ENCODE assay signal across 1 cellular context in the genomic region with DNA sequence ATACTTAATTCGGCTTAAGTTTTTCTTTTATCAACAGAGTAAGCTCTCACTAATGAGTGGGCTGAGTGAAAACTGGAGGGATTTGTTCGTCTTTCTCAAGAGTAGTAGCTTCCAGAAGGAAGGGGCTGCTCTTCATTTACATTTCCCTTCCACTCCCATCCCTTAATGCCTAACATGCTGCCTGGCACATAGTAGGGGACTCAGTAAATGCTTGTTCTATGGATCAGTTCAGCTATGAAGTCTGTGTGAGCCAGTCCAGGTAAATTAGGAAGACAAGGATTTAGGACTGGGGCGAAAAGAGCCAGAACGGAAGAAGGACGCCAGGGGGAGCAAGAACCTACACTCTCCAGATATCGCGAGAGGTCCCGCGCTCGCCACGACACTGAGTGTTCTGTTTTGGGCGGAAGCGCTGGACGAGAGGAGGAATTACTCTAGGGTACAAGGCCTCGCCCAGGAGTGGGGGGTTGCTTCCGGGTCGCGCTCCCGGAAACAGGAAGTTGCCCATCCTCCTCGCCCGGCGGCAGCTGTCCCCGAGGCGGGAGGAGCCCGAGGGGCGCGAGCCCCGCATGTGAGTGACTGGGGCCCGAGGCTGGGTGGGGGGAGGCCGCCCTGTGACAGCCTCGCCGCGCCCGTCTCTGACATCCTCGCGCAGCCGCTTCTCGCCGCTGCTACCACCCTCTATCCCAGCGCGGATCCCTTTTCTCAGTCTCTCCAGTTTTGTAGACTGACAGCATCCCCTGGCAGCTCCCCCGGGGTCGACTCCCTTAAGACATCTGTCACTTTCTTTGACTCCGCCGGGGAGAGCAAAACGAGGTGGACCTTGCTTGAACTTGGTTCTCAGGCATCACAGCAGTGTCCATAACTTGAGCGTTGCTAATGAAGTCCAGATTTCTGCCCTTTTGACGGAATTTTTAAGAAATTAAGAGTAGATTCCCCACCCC.
TF ChIP-seq lines count a peak whose summit lies in the region.

A gene with protein sequence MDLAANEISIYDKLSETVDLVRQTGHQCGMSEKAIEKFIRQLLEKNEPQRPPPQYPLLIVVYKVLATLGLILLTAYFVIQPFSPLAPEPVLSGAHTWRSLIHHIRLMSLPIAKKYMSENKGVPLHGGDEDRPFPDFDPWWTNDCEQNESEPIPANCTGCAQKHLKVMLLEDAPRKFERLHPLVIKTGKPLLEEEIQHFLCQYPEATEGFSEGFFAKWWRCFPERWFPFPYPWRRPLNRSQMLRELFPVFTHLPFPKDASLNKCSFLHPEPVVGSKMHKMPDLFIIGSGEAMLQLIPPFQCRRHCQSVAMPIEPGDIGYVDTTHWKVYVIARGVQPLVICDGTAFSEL (plus strand): TSS at position 492 of the 941 bp plus-strand sequence. CDS start 13,493 bp downstream, outside the sequence.

TF ChIP-seq in HepG2, 621 proteins besides CTCF, POLR2A, EP300 and RAD21 (continued from another document and continues in another):
- TF ChIP-seq ZNF160 (CRISPR knock-in tag; IDR thresholded peaks at IDR 0.05) = peak; percentile 80; the same call in 1 of the 2 replicates
- no peak for TF ChIP-seq MAFG (CRISPR knock-in tag; IDR thresholded peaks at IDR 0.05)
- TF ChIP-seq GFI1 (CRISPR knock-in tag; IDR thresholded peaks at IDR 0.05; ENCODE audit: borderline replicate concordance) = no peak
- peak; percentile 98 for TF ChIP-seq ELF4 (CRISPR knock-in tag; IDR thresholded peaks at IDR 0.05; ENCODE audit: borderline replicate concordance)
- no peak for TF ChIP-seq MAFK (conservative IDR thresholded peaks at IDR 0.05 in 1 of 2, IDR thresholded peaks at IDR 0.05 in 1 of 2; ENCODE audit: low read length in 2 of 2)
- TF ChIP-seq HMG20A (CRISPR knock-in tag; IDR thresholded peaks at IDR 0.05; ENCODE audit: borderline replicate concordance) = peak; percentile 11; the same call in 1 of the 2 replicates
- peak; percentile 22; the same call in 1 of the 2 replicates for TF ChIP-seq EED (CRISPR knock-in tag; IDR thresholded peaks at IDR 0.05)
- TF ChIP-seq SYNCRIP (IDR thresholded peaks at IDR 0.05; ENCODE audit: insufficient read depth, low read depth, low read length) = no peak
- TF ChIP-seq CBX5 (CRISPR knock-in tag; IDR thresholded peaks at IDR 0.05; ENCODE audit: borderline replicate concordance) = peak; percentile 97
- TF ChIP-seq HNRNPLL (IDR thresholded peaks at IDR 0.05; ENCODE audit: low read depth, low read length, poor library complexity, severe bottlenecking) = peak; percentile 38
- peak; percentile 74 for TF ChIP-seq MIER2 (CRISPR knock-in tag; IDR thresholded peaks at IDR 0.05)
- TF ChIP-seq, protein P1, sequence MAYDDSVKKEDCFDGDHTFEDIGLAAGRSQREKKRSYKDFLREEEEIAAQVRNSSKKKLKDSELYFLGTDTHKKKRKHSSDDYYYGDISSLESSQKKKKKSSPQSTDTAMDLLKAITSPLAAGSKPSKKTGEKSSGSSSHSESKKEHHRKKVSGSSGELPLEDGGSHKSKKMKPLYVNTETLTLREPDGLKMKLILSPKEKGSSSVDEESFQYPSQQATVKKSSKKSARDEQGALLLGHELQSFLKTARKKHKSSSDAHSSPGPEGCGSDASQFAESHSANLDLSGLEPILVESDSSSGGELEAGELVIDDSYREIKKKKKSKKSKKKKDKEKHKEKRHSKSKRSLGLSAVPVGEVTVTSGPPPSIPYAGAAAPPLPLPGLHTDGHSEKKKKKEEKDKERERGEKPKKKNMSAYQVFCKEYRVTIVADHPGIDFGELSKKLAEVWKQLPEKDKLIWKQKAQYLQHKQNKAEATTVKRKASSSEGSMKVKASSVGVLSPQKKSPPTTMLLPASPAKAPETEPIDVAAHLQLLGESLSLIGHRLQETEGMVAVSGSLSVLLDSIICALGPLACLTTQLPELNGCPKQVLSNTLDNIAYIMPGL (CRISPR knock-in tag; IDR thresholded peaks at IDR 0.05; ENCODE audit: borderline replicate concordance in 1 of 2, low read depth in 1 of 2) = peak; percentile 97 to 98
- TF ChIP-seq ZNF724P (CRISPR knock-in tag; IDR thresholded peaks at IDR 0.05; ENCODE audit: borderline replicate concordance) = peak; percentile 98
- TF ChIP-seq HES4 (CRISPR knock-in tag; IDR thresholded peaks at IDR 0.05; ENCODE audit: borderline replicate concordance) = peak; percentile 83; the same call in 1 of the 2 replicates
- TF ChIP-seq KMT2B (CRISPR knock-in tag; IDR thresholded peaks at IDR 0.05) = peak; percentile 99
- TF ChIP-seq ZNF282 (IDR thresholded peaks at IDR 0.05; ENCODE audit: partially characterized antibody) = no peak
- TF ChIP-seq, protein P2, sequence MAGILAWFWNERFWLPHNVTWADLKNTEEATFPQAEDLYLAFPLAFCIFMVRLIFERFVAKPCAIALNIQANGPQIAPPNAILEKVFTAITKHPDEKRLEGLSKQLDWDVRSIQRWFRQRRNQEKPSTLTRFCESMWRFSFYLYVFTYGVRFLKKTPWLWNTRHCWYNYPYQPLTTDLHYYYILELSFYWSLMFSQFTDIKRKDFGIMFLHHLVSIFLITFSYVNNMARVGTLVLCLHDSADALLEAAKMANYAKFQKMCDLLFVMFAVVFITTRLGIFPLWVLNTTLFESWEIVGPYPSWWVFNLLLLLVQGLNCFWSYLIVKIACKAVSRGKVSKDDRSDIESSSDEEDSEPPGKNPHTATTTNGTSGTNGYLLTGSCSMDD (CRISPR knock-in tag; IDR thresholded peaks at IDR 0.05) = no peak
- TF ChIP-seq RBFOX2 (IDR thresholded peaks at IDR 0.05; ENCODE audit: low read depth, low read length) = peak; percentile 84
- TF ChIP-seq ELF3 (CRISPR knock-in tag; IDR thresholded peaks at IDR 0.05) = peak; percentile 99
- 0 out of 2 replicates have a peak, but pooled peaks have one; percentile 56 for TF ChIP-seq SP5 (CRISPR knock-in tag; IDR thresholded peaks at IDR 0.05; ENCODE audit: borderline replicate concordance, low read depth)
- no peak for TF ChIP-seq ZNF44 (CRISPR knock-in tag; IDR thresholded peaks at IDR 0.05)
- no peak for TF ChIP-seq NFATC3 (CRISPR knock-in tag; IDR thresholded peaks at IDR 0.05)
- no peak for TF ChIP-seq ZNF577 (CRISPR knock-in tag; IDR thresholded peaks at IDR 0.05; ENCODE audit: borderline replicate concordance, low read depth)
- TF ChIP-seq ZNF3 (CRISPR knock-in tag; IDR thresholded peaks at IDR 0.05) = no peak
- TF ChIP-seq RFXAP (CRISPR knock-in tag; IDR thresholded peaks at IDR 0.05; ENCODE audit: borderline replicate concordance) = peak; percentile 51; the same call in 1 of the 2 replicates
- TF ChIP-seq CAMTA2 (CRISPR knock-in tag; IDR thresholded peaks at IDR 0.05; ENCODE audit: borderline replicate concordance) = no peak
- TF ChIP-seq ZNF782 (CRISPR knock-in tag; IDR thresholded peaks at IDR 0.05; ENCODE audit: borderline replicate concordance) = no peak
- 0 out of 2 replicates have a peak, but pooled peaks have one; percentile 78 for TF ChIP-seq ZNF550 (CRISPR knock-in tag; IDR thresholded peaks at IDR 0.05; ENCODE audit: borderline replicate concordance)
- TF ChIP-seq ZNF225 (CRISPR knock-in tag; IDR thresholded peaks at IDR 0.05) = 0 out of 2 replicates have a peak, but pooled peaks have one; percentile 46
- peak; percentile 80 for TF ChIP-seq ZNF263 (CRISPR knock-in tag; IDR thresholded peaks at IDR 0.05)
- TF ChIP-seq NCOA5 (CRISPR knock-in tag; IDR thresholded peaks at IDR 0.05) = no peak
- TF ChIP-seq SALL1 (CRISPR knock-in tag; IDR thresholded peaks at IDR 0.05) = peak; percentile 98
- TF ChIP-seq, protein P3, sequence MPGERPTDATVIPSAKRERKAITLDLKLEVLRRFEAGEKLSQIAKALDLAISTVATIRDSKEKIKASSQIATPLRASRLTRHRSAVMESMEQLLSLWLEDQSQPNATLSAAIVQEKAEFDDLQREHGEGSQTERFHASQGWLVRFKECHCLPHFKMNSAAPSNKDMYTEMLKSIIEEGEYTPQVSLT (CRISPR knock-in tag; IDR thresholded peaks at IDR 0.05; ENCODE audit: borderline replicate concordance, low read depth) = no peak
- TF ChIP-seq TCF7 (IDR thresholded peaks at IDR 0.05; ENCODE audit: low read depth) = no peak
- TF ChIP-seq ZNF616 (CRISPR knock-in tag; IDR thresholded peaks at IDR 0.05; ENCODE audit: low read depth) = peak; percentile 73; the same call in 1 of the 2 replicates
- TF ChIP-seq ZNF274 (CRISPR knock-in tag; IDR thresholded peaks at IDR 0.05) = peak; percentile 83; the same call in 1 of the 2 replicates
- TF ChIP-seq, protein P4, sequence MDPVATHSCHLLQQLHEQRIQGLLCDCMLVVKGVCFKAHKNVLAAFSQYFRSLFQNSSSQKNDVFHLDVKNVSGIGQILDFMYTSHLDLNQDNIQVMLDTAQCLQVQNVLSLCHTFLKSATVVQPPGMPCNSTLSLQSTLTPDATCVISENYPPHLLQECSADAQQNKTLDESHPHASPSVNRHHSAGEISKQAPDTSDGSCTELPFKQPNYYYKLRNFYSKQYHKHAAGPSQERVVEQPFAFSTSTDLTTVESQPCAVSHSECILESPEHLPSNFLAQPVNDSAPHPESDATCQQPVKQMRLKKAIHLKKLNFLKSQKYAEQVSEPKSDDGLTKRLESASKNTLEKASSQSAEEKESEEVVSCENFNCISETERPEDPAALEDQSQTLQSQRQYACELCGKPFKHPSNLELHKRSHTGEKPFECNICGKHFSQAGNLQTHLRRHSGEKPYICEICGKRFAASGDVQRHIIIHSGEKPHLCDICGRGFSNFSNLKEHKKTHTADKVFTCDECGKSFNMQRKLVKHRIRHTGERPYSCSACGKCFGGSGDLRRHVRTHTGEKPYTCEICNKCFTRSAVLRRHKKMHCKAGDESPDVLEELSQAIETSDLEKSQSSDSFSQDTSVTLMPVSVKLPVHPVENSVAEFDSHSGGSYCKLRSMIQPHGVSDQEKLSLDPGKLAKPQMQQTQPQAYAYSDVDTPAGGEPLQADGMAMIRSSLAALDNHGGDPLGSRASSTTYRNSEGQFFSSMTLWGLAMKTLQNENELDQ (CRISPR knock-in tag; IDR thresholded peaks at IDR 0.05; ENCODE audit: borderline replicate concordance) = no peak
- TF ChIP-seq, protein P5, sequence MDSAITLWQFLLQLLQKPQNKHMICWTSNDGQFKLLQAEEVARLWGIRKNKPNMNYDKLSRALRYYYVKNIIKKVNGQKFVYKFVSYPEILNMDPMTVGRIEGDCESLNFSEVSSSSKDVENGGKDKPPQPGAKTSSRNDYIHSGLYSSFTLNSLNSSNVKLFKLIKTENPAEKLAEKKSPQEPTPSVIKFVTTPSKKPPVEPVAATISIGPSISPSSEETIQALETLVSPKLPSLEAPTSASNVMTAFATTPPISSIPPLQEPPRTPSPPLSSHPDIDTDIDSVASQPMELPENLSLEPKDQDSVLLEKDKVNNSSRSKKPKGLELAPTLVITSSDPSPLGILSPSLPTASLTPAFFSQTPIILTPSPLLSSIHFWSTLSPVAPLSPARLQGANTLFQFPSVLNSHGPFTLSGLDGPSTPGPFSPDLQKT (CRISPR knock-in tag; IDR thresholded peaks at IDR 0.05; ENCODE audit: borderline replicate concordance) = peak; percentile 47; the same call in 1 of the 2 replicates
- TF ChIP-seq HHEX (CRISPR knock-in tag; IDR thresholded peaks at IDR 0.05) = no peak
- TF ChIP-seq ZNF460 (CRISPR knock-in tag; IDR thresholded peaks at IDR 0.05; ENCODE audit: borderline replicate concordance) = peak; percentile 81
- TF ChIP-seq HNF4G (IDR thresholded peaks at IDR 0.05; ENCODE audit: borderline replicate concordance, low read depth, low read length) = no peak
- TF ChIP-seq HNF4G (CRISPR knock-in tag; IDR thresholded peaks at IDR 0.05; ENCODE audit: borderline replicate concordance, low read depth) = no peak
- TF ChIP-seq, protein P6, sequence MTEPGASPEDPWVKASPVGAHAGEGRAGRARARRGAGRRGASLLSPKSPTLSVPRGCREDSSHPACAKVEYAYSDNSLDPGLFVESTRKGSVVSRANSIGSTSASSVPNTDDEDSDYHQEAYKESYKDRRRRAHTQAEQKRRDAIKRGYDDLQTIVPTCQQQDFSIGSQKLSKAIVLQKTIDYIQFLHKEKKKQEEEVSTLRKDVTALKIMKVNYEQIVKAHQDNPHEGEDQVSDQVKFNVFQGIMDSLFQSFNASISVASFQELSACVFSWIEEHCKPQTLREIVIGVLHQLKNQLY (CRISPR knock-in tag; IDR thresholded peaks at IDR 0.05) = 0 out of 2 replicates have a peak, but pooled peaks have one; percentile 34
- no peak for TF ChIP-seq JUNB (CRISPR knock-in tag; IDR thresholded peaks at IDR 0.05; ENCODE audit: borderline replicate concordance)
- no peak; the same call in 1 of the 2 replicates for TF ChIP-seq STAT5B (CRISPR knock-in tag; IDR thresholded peaks at IDR 0.05)
- TF ChIP-seq, protein P7, sequence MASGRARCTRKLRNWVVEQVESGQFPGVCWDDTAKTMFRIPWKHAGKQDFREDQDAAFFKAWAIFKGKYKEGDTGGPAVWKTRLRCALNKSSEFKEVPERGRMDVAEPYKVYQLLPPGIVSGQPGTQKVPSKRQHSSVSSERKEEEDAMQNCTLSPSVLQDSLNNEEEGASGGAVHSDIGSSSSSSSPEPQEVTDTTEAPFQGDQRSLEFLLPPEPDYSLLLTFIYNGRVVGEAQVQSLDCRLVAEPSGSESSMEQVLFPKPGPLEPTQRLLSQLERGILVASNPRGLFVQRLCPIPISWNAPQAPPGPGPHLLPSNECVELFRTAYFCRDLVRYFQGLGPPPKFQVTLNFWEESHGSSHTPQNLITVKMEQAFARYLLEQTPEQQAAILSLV (CRISPR knock-in tag; IDR thresholded peaks at IDR 0.05; ENCODE audit: borderline replicate concordance) = peak; percentile 97
- peak; percentile 96 for TF ChIP-seq SMAD3 (CRISPR knock-in tag; IDR thresholded peaks at IDR 0.05)
- no peak for TF ChIP-seq RFX1 (IDR thresholded peaks at IDR 0.05)
- TF ChIP-seq, protein P8, sequence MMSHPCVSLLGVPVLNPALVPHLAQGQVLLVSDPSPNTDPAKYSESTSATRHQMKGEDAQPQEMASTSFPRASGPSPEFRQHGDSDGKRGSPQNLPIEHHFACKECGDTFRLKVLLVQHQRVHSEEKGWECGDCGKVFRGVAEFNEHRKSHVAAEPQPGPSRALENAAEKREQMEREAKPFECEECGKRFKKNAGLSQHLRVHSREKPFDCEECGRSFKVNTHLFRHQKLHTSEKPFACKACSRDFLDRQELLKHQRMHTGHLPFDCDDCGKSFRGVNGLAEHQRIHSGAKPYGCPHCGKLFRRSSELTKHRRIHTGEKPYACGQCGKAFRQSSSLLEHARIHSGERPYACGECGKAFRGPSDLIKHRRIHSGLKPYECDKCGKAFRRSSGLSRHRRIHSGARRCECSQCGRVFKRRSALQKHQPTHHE (CRISPR knock-in tag; IDR thresholded peaks at IDR 0.05; ENCODE audit: borderline replicate concordance) = peak; percentile 95
- peak; percentile 75 for TF ChIP-seq SP4 (CRISPR knock-in tag; IDR thresholded peaks at IDR 0.05)
- TF ChIP-seq SOX5 (CRISPR knock-in tag; IDR thresholded peaks at IDR 0.05; ENCODE audit: borderline replicate concordance) = peak; percentile 77; the same call in 1 of the 2 replicates
- peak; percentile 83 for TF ChIP-seq POLR2G (IDR thresholded peaks at IDR 0.05; ENCODE audit: low read depth, low read length)
- no peak for TF ChIP-seq RFX3 (CRISPR knock-in tag; IDR thresholded peaks at IDR 0.05)
- peak; percentile 87; the same call in 1 of the 2 replicates for TF ChIP-seq ZNF205 (CRISPR knock-in tag; IDR thresholded peaks at IDR 0.05)
- TF ChIP-seq ZNF841 (CRISPR knock-in tag; IDR thresholded peaks at IDR 0.05; ENCODE audit: borderline replicate concordance) = no peak
- TF ChIP-seq, protein P9, sequence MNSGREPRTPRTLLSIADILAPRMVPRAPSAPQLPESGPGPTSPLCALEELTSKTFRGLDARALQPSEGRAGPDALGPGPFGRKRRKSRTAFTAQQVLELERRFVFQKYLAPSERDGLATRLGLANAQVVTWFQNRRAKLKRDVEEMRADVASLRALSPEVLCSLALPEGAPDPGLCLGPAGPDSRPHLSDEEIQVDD (CRISPR knock-in tag; IDR thresholded peaks at IDR 0.05; ENCODE audit: borderline replicate concordance) = peak; percentile 65; the same call in 1 of the 2 replicates
- peak; percentile 86; the same call in 1 of the 2 replicates for TF ChIP-seq SMAD1 (CRISPR knock-in tag; IDR thresholded peaks at IDR 0.05; ENCODE audit: borderline replicate concordance, low read depth)
